24 cellular contexts compared by ENCODE assay signal in genomic region chr11:124832571-124832970, GRCh38. TPM values are rescaled to one million over a fixed set of nuclear protein-coding genes. Genes with fewer than 3 reads are reported as not detected.
DNase-seq lines count a peak whose midpoint lies in the region; FAIRE-seq and TF ChIP-seq lines count a peak whose summit lies in the region.
"Had no signal": no experiment of that assay in that cellular context is flagged by ENCODE, and none has a peak within 500 bp of the region (broad histone marks: within the 10 kb centered on the region; RNA-seq: fewer than 3 reads in every experiment).

No MANE protein-coding gene starts in this region.

- no peak for TF ChIP-seq CTCF in astrocyte (IDR thresholded peaks at IDR 0.05; ENCODE audit: insufficient read depth, low read depth, low read length)
- TF ChIP-seq CTCF in keratinocyte (optimal IDR thresholded peaks at IDR 0.05 in 1 of 3, IDR thresholded peaks at IDR 0.05 in 1 of 3, conservative IDR thresholded peaks at IDR 0.05 in 1 of 3; ENCODE audit: extremely low read depth in 1 of 3, insufficient read depth in 2 of 3, low read length in 3 of 3) = no peak
- no peak for TF ChIP-seq CTCF in neural progenitor cell (IDR thresholded peaks at IDR 0.05)

- H2AFZ ChIP-seq in astrocyte (ENCODE audit: low read depth, low read length) = no peak overlapping the region
- no peak overlapping the region for H2AFZ ChIP-seq in keratinocyte (ENCODE audit: control insufficient read depth, low read length)
- no peak overlapping the region for H2AFZ ChIP-seq in neural progenitor cell (replicated peaks)

- POLR2A ChIA-PET in activated CD4-positive, alpha-beta T cell treated with anti-CD3 and anti-CD28 coated beads, Interleukin-2, amount 10 ng/mL, durations not matched to agents 7 days and 5 days (lab: Charles Lee) = interaction anchor here (0.6 kb wide), 1 partner anchor 60 kb away, joined by 6 read pairs; no protein-coding TSS in a partner anchor
- POLR2A ChIA-PET in HEK293T (lab: Yijun Ruan, JAX) = no interaction called here

- H3K36me3 Mint-ChIP-seq in astrocyte (ENCODE audit: low read depth, unreplicated experiment) (no peaks in the 10 kb centered on the region), neural progenitor cell (no peaks in the 10 kb centered on the region)
- H3K36me3 Mint-ChIP-seq in activated CD4-positive, alpha-beta T cell treated with anti-CD3 and anti-CD28 coated beads, Interleukin-2, amount 10 ng/mL, durations not matched to agents 7 days and 5 days (ENCODE audit: low read depth) = no peaks in the 10 kb centered on the region
- H3K36me3 Mint-ChIP-seq: CD8-positive, alpha-beta T cell had no signal

- peaks cover 2% of the 10 kb centered on the region for H3K4me1 Mint-ChIP-seq in astrocyte (ENCODE audit: low read depth, unreplicated experiment)
- H3K4me1 Mint-ChIP-seq in neural progenitor cell = peaks cover 12% of the 10 kb centered on the region
- peaks cover 12% of the 10 kb centered on the region for H3K4me1 Mint-ChIP-seq in activated CD4-positive, alpha-beta T cell treated with anti-CD3 and anti-CD28 coated beads, Interleukin-2, amount 10 ng/mL, durations not matched to agents 7 days and 5 days

- peaks cover 8% of the 10 kb centered on the region for H3K4me1 ChIP-seq in astrocyte (ENCODE audit: insufficient read depth, low read length)
- H3K4me1 ChIP-seq in keratinocyte (ENCODE audit: control insufficient read depth, extremely low read depth, insufficient read depth, low read length) = peaks cover 4% of the 10 kb centered on the region
- peaks cover 3% of the 10 kb centered on the region for H3K4me1 ChIP-seq in neural progenitor cell

- H3K27me3 Mint-ChIP-seq in astrocyte (ENCODE audit: low read depth, unreplicated experiment) = peaks cover 28% of the 10 kb centered on the region
- peaks cover 6% of the 10 kb centered on the region for H3K27me3 Mint-ChIP-seq in neural progenitor cell (ENCODE audit: insufficient read depth, low read depth)
- peaks cover 30% of the 10 kb centered on the region for H3K27me3 Mint-ChIP-seq in activated CD4-positive, alpha-beta T cell treated with anti-CD3 and anti-CD28 coated beads, Interleukin-2, amount 10 ng/mL, durations not matched to agents 7 days and 5 days

- CTCF ChIA-PET in activated CD4-positive, alpha-beta T cell treated with anti-CD3 and anti-CD28 coated beads, Interleukin-2, amount 10 ng/mL, durations not matched to agents 7 days and 5 days (lab: Charles Lee) = interaction anchor here (1.0 to 1.1 kb wide), 2 partner anchors 27 to 387 kb away, joined by 3 to 5 read pairs; no protein-coding TSS in a partner anchor
- CTCF ChIA-PET in HEK293T (lab: Yijun Ruan, JAX) = interaction anchor here (1.5 kb wide), 1 partner anchor 163 kb away, joined by 4 read pairs; no protein-coding TSS in a partner anchor

- H4K20me1 ChIP-seq in astrocyte (ENCODE audit: insufficient read depth, low read length) (no peaks in the 10 kb centered on the region), keratinocyte (ENCODE audit: control insufficient read depth, extremely low read depth, insufficient read depth, low read length) (no peaks in the 10 kb centered on the region), neural progenitor cell (ENCODE audit: low read depth) (no peaks in the 10 kb centered on the region)
- H4K20me1 ChIP-seq: BLaER1 had no signal

- no peak for FAIRE-seq in astrocyte (lab: Jason Lieb, UNC)
- FAIRE-seq in keratinocyte (lab: Jason Lieb, UNC) = no peak
- FAIRE-seq: A204.1, G401.6, GM12891, GM18507, HTR-8/SVneo had no signal

- H3K79me2 ChIP-seq in astrocyte (ENCODE audit: insufficient read depth, low read length) = no peaks in the 10 kb centered on the region
- H3K79me2 ChIP-seq in keratinocyte (ENCODE audit: control insufficient read depth, insufficient read depth, low read length) = no peaks in the 10 kb centered on the region
- no peaks in the 10 kb centered on the region for H3K79me2 ChIP-seq in neural progenitor cell (ENCODE audit: low read depth)

- dilution Hi-C loops in keratinocyte (cut with MboI; ENCODE audit: extremely low pct_ligation_motif_present, low sequenced_read_pairs) = no loop called here

- no peaks in the 10 kb centered on the region for H3K9me1 ChIP-seq in keratinocyte (ENCODE audit: control insufficient read depth, extremely low read depth, insufficient read depth, low read length)

- H3K9me3 Mint-ChIP-seq in astrocyte (ENCODE audit: unreplicated experiment) (no peaks in the 10 kb centered on the region), neural progenitor cell (no peaks in the 10 kb centered on the region)
- H3K9me3 Mint-ChIP-seq in activated CD4-positive, alpha-beta T cell treated with anti-CD3 and anti-CD28 coated beads, Interleukin-2, amount 10 ng/mL, durations not matched to agents 7 days and 5 days = no peaks in the 10 kb centered on the region
- H3K9me3 Mint-ChIP-seq: CD8-positive, alpha-beta T cell; HFFc6 had no signal

- H3K36me3 ChIP-seq in astrocyte (ENCODE audit: insufficient read depth, low read length) (no peaks in the 10 kb centered on the region), keratinocyte (ENCODE audit: control insufficient read depth in 2 of 2, extremely low read depth in 1 of 2, insufficient read depth in 2 of 2, low read length in 2 of 2) (no peaks in the 10 kb centered on the region), neural progenitor cell (no peaks in the 10 kb centered on the region)
- H3K36me3 ChIP-seq: BLaER1 had no signal

- H3K4me3 Mint-ChIP-seq in astrocyte (ENCODE audit: unreplicated experiment) (no peak overlapping the region), neural progenitor cell (no peak overlapping the region)
- no peak overlapping the region for H3K4me3 Mint-ChIP-seq in activated CD4-positive, alpha-beta T cell treated with anti-CD3 and anti-CD28 coated beads, Interleukin-2, amount 10 ng/mL, durations not matched to agents 7 days and 5 days
- H3K4me3 Mint-ChIP-seq: CD8-positive, alpha-beta T cell; HFFc6 had no signal

- H3K4me3 ChIP-seq in Jurkat, Clone E6-1 (ENCODE audit: low read length) = no peak overlapping the region
- no peak overlapping the region for H3K4me3 ChIP-seq in astrocyte (ENCODE audit: insufficient read depth, low read depth, low read length)
- no peak overlapping the region for H3K4me3 ChIP-seq in keratinocyte (ENCODE audit: control insufficient read depth in 2 of 3, extremely low read depth in 1 of 3, insufficient read depth in 2 of 3, low read depth in 1 of 3, low read length in 3 of 3)
- no peak overlapping the region for H3K4me3 ChIP-seq in neural progenitor cell
- H3K4me3 ChIP-seq: BLaER1 had no signal

- H3K9ac ChIP-seq in astrocyte (ENCODE audit: low read length) (no peak overlapping the region), keratinocyte (ENCODE audit: control insufficient read depth, extremely low read depth, insufficient read depth, low read length) (no peak overlapping the region), neural progenitor cell (no peak overlapping the region)
- H3K9ac ChIP-seq: BLaER1, SK-N-SH had no signal

- peak; percentile 52 for DNase-seq in A172 (ENCODE audit: low spot score)
- DNase-seq in Jurkat, Clone E6-1 (ENCODE audit: low read depth, low spot score) = peak; percentile 30
- peak; percentile 34 for DNase-seq in astrocyte (ENCODE audit: low read depth)
- peak; percentile 35 for DNase-seq in keratinocyte (ENCODE audit: low read depth, low spot score)
- DNase-seq in neural progenitor cell (ENCODE audit: low spot score) = no peak
- no peak for DNase-seq in NCI-H1048 (lab: John Stamatoyannopoulos, UW)
- no peak for DNase-seq in activated CD4-positive, alpha-beta T cell treated with anti-CD3 and anti-CD28 coated beads, Interleukin-2, amount 10 ng/mL, durations not matched to agents 7 days and 5 days
- DNase-seq in HEK293T (ENCODE audit: extremely low spot score) = no peak
- DNase-seq: CD8-positive, alpha-beta T cell; DMS79 treated with DMSO at 0.1 percent for 48 hours; GOT3; HFFc6; NCI-H146; NCI-H2081; NCI-H510A; NCI-H774; Right ventricle myocardium superior; SK-N-SH had no signal

- no peak overlapping the region for H3K27ac Mint-ChIP-seq in astrocyte (ENCODE audit: unreplicated experiment)
- H3K27ac Mint-ChIP-seq in neural progenitor cell = no peak overlapping the region
- H3K27ac Mint-ChIP-seq in activated CD4-positive, alpha-beta T cell treated with anti-CD3 and anti-CD28 coated beads, Interleukin-2, amount 10 ng/mL, durations not matched to agents 7 days and 5 days = no peak overlapping the region
- H3K27ac Mint-ChIP-seq: CD8-positive, alpha-beta T cell; HFFc6 had no signal

- no peaks in the 10 kb centered on the region for H3K9me3 ChIP-seq in astrocyte (ENCODE audit: insufficient read depth, low read depth, low read length)
- no peaks in the 10 kb centered on the region for H3K9me3 ChIP-seq in keratinocyte (ENCODE audit: control insufficient read depth, low read depth, low read length)
- H3K9me3 ChIP-seq in neural progenitor cell (ENCODE audit: low read depth) = no peaks in the 10 kb centered on the region
- H3K9me3 ChIP-seq: BLaER1, SK-N-SH had no signal

- no peaks in the 10 kb centered on the region for H3F3A ChIP-seq in neural progenitor cell (ENCODE audit: low read depth)

- H3K27me3 ChIP-seq in astrocyte (ENCODE audit: insufficient read depth, low read length) = peaks cover 18% of the 10 kb centered on the region
- peaks cover 55% of the 10 kb centered on the region for H3K27me3 ChIP-seq in keratinocyte (ENCODE audit: control insufficient read depth, extremely low read depth, insufficient read depth, low read length)
- H3K27me3 ChIP-seq in neural progenitor cell = peaks cover 11% of the 10 kb centered on the region

- H3K4me2 ChIP-seq in astrocyte (ENCODE audit: low read length) = no peak overlapping the region
- H3K4me2 ChIP-seq in keratinocyte (ENCODE audit: control insufficient read depth, extremely low read depth, insufficient read depth, low read depth, low read length) = no peak overlapping the region
- no peak overlapping the region for H3K4me2 ChIP-seq in neural progenitor cell
- H3K4me2 ChIP-seq: BLaER1, SK-N-SH had no signal

- no peak overlapping the region for H3K27ac ChIP-seq in astrocyte (ENCODE audit: low read depth, low read length)
- no peak overlapping the region for H3K27ac ChIP-seq in keratinocyte (ENCODE audit: control insufficient read depth, insufficient read depth, low read length)
- H3K27ac ChIP-seq in neural progenitor cell = no peak overlapping the region
- H3K27ac ChIP-seq: BLaER1 had no signal

RNA-seq across cellular contexts. Expression of gene MSANTD2, which starts 32.4 kb away (rescaled TPM):
- total RNA-seq in A172 (2014; rRNA removed; shearing (Covaris generic)) = 6.7 and 9.6 TPM in 2 replicates
- 2.7 TPM for polyA plus RNA-seq in Jurkat, Clone E6-1 (2012; ENCODE audit: insufficient read depth, insufficient read length)
- total RNA-seq in astrocyte (13.7 and 18.7 TPM in 2 replicates), neural progenitor cell (ENCODE audit: low replicate concordance) (35.8 and 41.9 TPM in 2 replicates)
- 2.9 to 6.6 TPM (median 3.6 TPM) in 3 replicates for polyA plus RNA-seq in keratinocyte
- 6.0 TPM for polyA plus RNA-seq in keratinocyte (2011; ENCODE audit: low read depth)
- polyA plus RNA-seq in keratinocyte (2011; cell fraction: cytosol; rRNA removed) = 1.2 and 2.4 TPM in 2 replicates
- 11.9 and 13.1 TPM in 2 replicates for polyA plus RNA-seq in keratinocyte (2011; cell fraction: nucleus; rRNA removed)
- 2.3 and 4.7 TPM in 2 replicates for polyA plus RNA-seq in keratinocyte (2012; ENCODE audit: low replicate concordance)
- 0.46 to 3.1 TPM (median 0.76 TPM) in 3 replicates for polyA minus RNA-seq in keratinocyte
- polyA minus RNA-seq in keratinocyte (2011; cell fraction: cytosol; rRNA and poly(A)+ RNA removed) = not detected
- polyA minus RNA-seq in keratinocyte (2011; cell fraction: nucleus; rRNA and poly(A)+ RNA removed) = 1.7 and 6.9 TPM in 2 replicates
- total RNA-seq in activated CD4-positive, alpha-beta T cell treated with anti-CD3 and anti-CD28 coated beads, Interleukin-2, amount 10 ng/mL, durations not matched to agents 7 days and 5 days = 10 to 100 TPM in 1 of 2 experiments, 1 to 10 TPM in 1; 9.5 to 10.5 TPM

RNA-seq across cellular contexts. Expression of gene ROBO3, which starts 32.7 kb away (rescaled TPM):
- total RNA-seq in A172 (2014; rRNA removed; shearing (Covaris generic)) = 15.1 and 17.1 TPM in 2 replicates
- polyA plus RNA-seq in Jurkat, Clone E6-1 (2012; ENCODE audit: insufficient read depth, insufficient read length) = 28.9 TPM
- total RNA-seq in astrocyte (12.9 and 14.5 TPM in 2 replicates), neural progenitor cell (ENCODE audit: low replicate concordance) (12.6 and 30.7 TPM in 2 replicates)
- polyA plus RNA-seq in keratinocyte = 13.6 to 19.2 TPM (median 17.0 TPM) in 3 replicates
- 2.3 TPM for polyA plus RNA-seq in keratinocyte (2011; ENCODE audit: low read depth)
- 8.8 and 15.7 TPM in 2 replicates for polyA plus RNA-seq in keratinocyte (2011; cell fraction: cytosol; rRNA removed)
- 58.3 and 79.9 TPM in 2 replicates for polyA plus RNA-seq in keratinocyte (2011; cell fraction: nucleus; rRNA removed)
- polyA plus RNA-seq in keratinocyte (2012; ENCODE audit: low replicate concordance) = 10.8 and 19.8 TPM in 2 replicates
- 5.2 to 16.2 TPM (median 8.2 TPM) in 3 replicates for polyA minus RNA-seq in keratinocyte
- 7.7 TPM for polyA minus RNA-seq in keratinocyte (2011; cell fraction: cytosol; rRNA and poly(A)+ RNA removed)
- polyA minus RNA-seq in keratinocyte (2011; cell fraction: nucleus; rRNA and poly(A)+ RNA removed) = 10.5 and 15.3 TPM in 2 replicates
- total RNA-seq in activated CD4-positive, alpha-beta T cell treated with anti-CD3 and anti-CD28 coated beads, Interleukin-2, amount 10 ng/mL, durations not matched to agents 7 days and 5 days = 10 to 100 TPM; 12.0 to 12.1 TPM

Comparison
In these comparisons a context has a peak if more than half of its experiments do, and no peak if none do; other contexts are left out.
1. DNase-seq: peak in A172 (single experiment), Jurkat, Clone E6-1 (single experiment), astrocyte (single experiment) and keratinocyte (single experiment); none in neural progenitor cell (single experiment), NCI-H1048 (single experiment), activated CD4-positive, alpha-beta T cell treated with anti-CD3 and anti-CD28 coated beads, Interleukin-2, amount 10 ng/mL, durations not matched to agents 7 days and 5 days (single experiment) and HEK293T (single experiment).